ENCODE assay signal across 1 cellular context in the genomic region with DNA sequence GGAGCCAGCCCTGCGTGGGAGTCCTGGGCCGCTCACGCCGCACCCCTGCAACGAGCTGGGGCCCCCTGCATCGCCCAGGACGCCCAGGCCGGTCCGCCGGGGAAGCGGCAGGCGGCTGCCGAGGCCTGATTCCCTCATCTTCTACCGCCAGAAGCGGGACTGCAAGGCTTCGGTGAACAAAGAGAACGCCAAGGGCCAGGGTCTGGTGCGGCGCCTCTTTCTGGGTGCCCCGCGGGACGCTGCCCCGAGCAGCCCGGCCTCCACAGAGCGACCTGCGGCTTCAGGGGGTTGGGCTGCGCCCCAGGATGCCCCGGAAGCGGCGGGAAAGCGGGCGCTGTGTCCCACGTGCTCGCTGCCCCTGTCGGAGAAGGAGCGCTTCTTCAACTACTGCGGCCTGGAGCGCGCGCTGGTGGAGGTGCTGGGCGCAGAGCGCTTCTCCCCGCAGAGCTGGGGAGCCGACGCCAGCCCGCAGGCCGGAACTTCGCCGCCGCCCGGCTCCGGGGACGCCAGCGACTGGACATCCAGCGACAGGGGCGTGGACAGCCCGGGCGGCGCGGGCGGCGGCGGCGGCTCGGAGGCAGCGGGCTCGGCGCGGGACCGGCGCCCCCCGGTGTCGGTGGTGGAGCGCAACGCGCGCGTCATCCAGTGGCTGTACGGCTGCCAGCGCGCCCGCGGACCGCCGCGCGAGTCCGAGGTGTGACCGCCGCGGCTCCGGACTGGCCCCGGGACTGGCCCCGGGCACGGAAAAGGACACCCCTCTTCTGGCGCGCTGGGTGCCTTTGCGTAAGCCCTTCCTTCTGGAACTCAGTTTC.
TF ChIP-seq lines count a peak whose summit lies in the region.

No MANE protein-coding gene starts in this region.

TF ChIP-seq in K562, 482 proteins besides CTCF, POLR2A, EP300 and RAD21 (continued from another document and continues in another):
- TF ChIP-seq, protein P1, sequence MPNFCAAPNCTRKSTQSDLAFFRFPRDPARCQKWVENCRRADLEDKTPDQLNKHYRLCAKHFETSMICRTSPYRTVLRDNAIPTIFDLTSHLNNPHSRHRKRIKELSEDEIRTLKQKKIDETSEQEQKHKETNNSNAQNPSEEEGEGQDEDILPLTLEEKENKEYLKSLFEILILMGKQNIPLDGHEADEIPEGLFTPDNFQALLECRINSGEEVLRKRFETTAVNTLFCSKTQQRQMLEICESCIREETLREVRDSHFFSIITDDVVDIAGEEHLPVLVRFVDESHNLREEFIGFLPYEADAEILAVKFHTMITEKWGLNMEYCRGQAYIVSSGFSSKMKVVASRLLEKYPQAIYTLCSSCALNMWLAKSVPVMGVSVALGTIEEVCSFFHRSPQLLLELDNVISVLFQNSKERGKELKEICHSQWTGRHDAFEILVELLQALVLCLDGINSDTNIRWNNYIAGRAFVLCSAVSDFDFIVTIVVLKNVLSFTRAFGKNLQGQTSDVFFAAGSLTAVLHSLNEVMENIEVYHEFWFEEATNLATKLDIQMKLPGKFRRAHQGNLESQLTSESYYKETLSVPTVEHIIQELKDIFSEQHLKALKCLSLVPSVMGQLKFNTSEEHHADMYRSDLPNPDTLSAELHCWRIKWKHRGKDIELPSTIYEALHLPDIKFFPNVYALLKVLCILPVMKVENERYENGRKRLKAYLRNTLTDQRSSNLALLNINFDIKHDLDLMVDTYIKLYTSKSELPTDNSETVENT (CRISPR knock-in tag; IDR thresholded peaks at IDR 0.05) = 0 out of 2 replicates have a peak, but pooled peaks have one; percentile 63
- peak; percentile 94 for TF ChIP-seq POLR2G (IDR thresholded peaks at IDR 0.05; ENCODE audit: low read depth, low read length)
- no peak for TF ChIP-seq ZNF444 (CRISPR knock-in tag; IDR thresholded peaks at IDR 0.05)
- TF ChIP-seq, protein P2, sequence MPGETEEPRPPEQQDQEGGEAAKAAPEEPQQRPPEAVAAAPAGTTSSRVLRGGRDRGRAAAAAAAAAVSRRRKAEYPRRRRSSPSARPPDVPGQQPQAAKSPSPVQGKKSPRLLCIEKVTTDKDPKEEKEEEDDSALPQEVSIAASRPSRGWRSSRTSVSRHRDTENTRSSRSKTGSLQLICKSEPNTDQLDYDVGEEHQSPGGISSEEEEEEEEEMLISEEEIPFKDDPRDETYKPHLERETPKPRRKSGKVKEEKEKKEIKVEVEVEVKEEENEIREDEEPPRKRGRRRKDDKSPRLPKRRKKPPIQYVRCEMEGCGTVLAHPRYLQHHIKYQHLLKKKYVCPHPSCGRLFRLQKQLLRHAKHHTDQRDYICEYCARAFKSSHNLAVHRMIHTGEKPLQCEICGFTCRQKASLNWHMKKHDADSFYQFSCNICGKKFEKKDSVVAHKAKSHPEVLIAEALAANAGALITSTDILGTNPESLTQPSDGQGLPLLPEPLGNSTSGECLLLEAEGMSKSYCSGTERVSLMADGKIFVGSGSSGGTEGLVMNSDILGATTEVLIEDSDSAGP (CRISPR knock-in tag; IDR thresholded peaks at IDR 0.05) = no peak
- TF ChIP-seq, protein P3, sequence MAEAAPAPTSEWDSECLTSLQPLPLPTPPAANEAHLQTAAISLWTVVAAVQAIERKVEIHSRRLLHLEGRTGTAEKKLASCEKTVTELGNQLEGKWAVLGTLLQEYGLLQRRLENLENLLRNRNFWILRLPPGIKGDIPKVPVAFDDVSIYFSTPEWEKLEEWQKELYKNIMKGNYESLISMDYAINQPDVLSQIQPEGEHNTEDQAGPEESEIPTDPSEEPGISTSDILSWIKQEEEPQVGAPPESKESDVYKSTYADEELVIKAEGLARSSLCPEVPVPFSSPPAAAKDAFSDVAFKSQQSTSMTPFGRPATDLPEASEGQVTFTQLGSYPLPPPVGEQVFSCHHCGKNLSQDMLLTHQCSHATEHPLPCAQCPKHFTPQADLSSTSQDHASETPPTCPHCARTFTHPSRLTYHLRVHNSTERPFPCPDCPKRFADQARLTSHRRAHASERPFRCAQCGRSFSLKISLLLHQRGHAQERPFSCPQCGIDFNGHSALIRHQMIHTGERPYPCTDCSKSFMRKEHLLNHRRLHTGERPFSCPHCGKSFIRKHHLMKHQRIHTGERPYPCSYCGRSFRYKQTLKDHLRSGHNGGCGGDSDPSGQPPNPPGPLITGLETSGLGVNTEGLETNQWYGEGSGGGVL (CRISPR knock-in tag; IDR thresholded peaks at IDR 0.05) = no peak
- no peak for TF ChIP-seq ZNF384 (IDR thresholded peaks at IDR 0.05; ENCODE audit: low read depth, low read length)
- TF ChIP-seq POLR2AphosphoS2 (IDR thresholded peaks at IDR 0.05; ENCODE audit: low read length) = no peak
- TF ChIP-seq FOSL1 (tag; conservative IDR thresholded peaks at IDR 0.05) = peak; percentile 66
- TF ChIP-seq SNIP1 (IDR thresholded peaks at IDR 0.05; ENCODE audit: low read depth) = no peak
- TF ChIP-seq, protein P4, sequence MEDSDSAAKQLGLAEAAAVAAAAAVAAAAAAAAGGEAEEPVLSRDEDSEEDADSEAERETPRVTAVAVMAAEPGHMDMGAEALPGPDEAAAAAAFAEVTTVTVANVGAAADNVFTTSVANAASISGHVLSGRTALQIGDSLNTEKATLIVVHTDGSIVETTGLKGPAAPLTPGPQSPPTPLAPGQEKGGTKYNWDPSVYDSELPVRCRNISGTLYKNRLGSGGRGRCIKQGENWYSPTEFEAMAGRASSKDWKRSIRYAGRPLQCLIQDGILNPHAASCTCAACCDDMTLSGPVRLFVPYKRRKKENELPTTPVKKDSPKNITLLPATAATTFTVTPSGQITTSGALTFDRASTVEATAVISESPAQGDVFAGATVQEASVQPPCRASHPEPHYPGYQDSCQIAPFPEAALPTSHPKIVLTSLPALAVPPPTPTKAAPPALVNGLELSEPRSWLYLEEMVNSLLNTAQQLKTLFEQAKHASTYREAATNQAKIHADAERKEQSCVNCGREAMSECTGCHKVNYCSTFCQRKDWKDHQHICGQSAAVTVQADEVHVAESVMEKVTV (CRISPR knock-in tag; IDR thresholded peaks at IDR 0.05) = no peak
- no peak for TF ChIP-seq ARID2 (IDR thresholded peaks at IDR 0.05)
- TF ChIP-seq WHSC1 (IDR thresholded peaks at IDR 0.05; ENCODE audit: low read length) = no peak
- peak; percentile 78 for TF ChIP-seq ZBTB1 (CRISPR knock-in tag; IDR thresholded peaks at IDR 0.05; ENCODE audit: borderline replicate concordance, low read depth)
- no peak for TF ChIP-seq KLF16 (IDR thresholded peaks at IDR 0.05)
- no peak for TF ChIP-seq NFATC3 (IDR thresholded peaks at IDR 0.05)
- 0 out of 2 replicates have a peak, but pooled peaks have one; percentile 11 for TF ChIP-seq CBFA2T3 (IDR thresholded peaks at IDR 0.05)
- TF ChIP-seq, protein P5, sequence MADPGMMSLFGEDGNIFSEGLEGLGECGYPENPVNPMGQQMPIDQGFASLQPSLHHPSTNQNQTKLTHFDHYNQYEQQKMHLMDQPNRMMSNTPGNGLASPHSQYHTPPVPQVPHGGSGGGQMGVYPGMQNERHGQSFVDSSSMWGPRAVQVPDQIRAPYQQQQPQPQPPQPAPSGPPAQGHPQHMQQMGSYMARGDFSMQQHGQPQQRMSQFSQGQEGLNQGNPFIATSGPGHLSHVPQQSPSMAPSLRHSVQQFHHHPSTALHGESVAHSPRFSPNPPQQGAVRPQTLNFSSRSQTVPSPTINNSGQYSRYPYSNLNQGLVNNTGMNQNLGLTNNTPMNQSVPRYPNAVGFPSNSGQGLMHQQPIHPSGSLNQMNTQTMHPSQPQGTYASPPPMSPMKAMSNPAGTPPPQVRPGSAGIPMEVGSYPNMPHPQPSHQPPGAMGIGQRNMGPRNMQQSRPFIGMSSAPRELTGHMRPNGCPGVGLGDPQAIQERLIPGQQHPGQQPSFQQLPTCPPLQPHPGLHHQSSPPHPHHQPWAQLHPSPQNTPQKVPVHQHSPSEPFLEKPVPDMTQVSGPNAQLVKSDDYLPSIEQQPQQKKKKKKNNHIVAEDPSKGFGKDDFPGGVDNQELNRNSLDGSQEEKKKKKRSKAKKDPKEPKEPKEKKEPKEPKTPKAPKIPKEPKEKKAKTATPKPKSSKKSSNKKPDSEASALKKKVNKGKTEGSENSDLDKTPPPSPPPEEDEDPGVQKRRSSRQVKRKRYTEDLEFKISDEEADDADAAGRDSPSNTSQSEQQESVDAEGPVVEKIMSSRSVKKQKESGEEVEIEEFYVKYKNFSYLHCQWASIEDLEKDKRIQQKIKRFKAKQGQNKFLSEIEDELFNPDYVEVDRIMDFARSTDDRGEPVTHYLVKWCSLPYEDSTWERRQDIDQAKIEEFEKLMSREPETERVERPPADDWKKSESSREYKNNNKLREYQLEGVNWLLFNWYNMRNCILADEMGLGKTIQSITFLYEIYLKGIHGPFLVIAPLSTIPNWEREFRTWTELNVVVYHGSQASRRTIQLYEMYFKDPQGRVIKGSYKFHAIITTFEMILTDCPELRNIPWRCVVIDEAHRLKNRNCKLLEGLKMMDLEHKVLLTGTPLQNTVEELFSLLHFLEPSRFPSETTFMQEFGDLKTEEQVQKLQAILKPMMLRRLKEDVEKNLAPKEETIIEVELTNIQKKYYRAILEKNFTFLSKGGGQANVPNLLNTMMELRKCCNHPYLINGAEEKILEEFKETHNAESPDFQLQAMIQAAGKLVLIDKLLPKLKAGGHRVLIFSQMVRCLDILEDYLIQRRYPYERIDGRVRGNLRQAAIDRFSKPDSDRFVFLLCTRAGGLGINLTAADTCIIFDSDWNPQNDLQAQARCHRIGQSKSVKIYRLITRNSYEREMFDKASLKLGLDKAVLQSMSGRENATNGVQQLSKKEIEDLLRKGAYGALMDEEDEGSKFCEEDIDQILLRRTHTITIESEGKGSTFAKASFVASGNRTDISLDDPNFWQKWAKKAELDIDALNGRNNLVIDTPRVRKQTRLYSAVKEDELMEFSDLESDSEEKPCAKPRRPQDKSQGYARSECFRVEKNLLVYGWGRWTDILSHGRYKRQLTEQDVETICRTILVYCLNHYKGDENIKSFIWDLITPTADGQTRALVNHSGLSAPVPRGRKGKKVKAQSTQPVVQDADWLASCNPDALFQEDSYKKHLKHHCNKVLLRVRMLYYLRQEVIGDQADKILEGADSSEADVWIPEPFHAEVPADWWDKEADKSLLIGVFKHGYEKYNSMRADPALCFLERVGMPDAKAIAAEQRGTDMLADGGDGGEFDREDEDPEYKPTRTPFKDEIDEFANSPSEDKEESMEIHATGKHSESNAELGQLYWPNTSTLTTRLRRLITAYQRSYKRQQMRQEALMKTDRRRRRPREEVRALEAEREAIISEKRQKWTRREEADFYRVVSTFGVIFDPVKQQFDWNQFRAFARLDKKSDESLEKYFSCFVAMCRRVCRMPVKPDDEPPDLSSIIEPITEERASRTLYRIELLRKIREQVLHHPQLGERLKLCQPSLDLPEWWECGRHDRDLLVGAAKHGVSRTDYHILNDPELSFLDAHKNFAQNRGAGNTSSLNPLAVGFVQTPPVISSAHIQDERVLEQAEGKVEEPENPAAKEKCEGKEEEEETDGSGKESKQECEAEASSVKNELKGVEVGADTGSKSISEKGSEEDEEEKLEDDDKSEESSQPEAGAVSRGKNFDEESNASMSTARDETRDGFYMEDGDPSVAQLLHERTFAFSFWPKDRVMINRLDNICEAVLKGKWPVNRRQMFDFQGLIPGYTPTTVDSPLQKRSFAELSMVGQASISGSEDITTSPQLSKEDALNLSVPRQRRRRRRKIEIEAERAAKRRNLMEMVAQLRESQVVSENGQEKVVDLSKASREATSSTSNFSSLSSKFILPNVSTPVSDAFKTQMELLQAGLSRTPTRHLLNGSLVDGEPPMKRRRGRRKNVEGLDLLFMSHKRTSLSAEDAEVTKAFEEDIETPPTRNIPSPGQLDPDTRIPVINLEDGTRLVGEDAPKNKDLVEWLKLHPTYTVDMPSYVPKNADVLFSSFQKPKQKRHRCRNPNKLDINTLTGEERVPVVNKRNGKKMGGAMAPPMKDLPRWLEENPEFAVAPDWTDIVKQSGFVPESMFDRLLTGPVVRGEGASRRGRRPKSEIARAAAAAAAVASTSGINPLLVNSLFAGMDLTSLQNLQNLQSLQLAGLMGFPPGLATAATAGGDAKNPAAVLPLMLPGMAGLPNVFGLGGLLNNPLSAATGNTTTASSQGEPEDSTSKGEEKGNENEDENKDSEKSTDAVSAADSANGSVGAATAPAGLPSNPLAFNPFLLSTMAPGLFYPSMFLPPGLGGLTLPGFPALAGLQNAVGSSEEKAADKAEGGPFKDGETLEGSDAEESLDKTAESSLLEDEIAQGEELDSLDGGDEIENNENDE (IDR thresholded peaks at IDR 0.05; ENCODE audit: low read depth, low read length) = no peak
- TF ChIP-seq ZNF79 (CRISPR knock-in tag; IDR thresholded peaks at IDR 0.05; ENCODE audit: low read depth) = 0 out of 2 replicates have a peak, but pooled peaks have one; percentile 51
- TF ChIP-seq SIN3A (IDR thresholded peaks at IDR 0.05; ENCODE audit: borderline replicate concordance in 2 of 2, control insufficient read depth in 1 of 2, low read depth in 2 of 2, low read length in 2 of 2) = no peak; a peak in 1 of 4 replicates
- TF ChIP-seq, protein P6, sequence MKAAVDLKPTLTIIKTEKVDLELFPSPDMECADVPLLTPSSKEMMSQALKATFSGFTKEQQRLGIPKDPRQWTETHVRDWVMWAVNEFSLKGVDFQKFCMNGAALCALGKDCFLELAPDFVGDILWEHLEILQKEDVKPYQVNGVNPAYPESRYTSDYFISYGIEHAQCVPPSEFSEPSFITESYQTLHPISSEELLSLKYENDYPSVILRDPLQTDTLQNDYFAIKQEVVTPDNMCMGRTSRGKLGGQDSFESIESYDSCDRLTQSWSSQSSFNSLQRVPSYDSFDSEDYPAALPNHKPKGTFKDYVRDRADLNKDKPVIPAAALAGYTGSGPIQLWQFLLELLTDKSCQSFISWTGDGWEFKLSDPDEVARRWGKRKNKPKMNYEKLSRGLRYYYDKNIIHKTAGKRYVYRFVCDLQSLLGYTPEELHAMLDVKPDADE (conservative IDR thresholded peaks at IDR 0.05; ENCODE audit: control insufficient read depth, low read depth, low read length) = no peak; the same call in 1 of the 2 replicates
- TF ChIP-seq, protein P7, sequence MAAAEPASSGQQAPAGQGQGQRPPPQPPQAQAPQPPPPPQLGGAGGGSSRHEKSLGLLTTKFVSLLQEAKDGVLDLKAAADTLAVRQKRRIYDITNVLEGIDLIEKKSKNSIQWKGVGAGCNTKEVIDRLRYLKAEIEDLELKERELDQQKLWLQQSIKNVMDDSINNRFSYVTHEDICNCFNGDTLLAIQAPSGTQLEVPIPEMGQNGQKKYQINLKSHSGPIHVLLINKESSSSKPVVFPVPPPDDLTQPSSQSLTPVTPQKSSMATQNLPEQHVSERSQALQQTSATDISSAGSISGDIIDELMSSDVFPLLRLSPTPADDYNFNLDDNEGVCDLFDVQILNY (CRISPR knock-in tag; IDR thresholded peaks at IDR 0.05) = peak; percentile 91; the same call in 1 of the 2 replicates
- peak in 1 of 2 experiments; percentile 3; a peak in 1 of 4 replicates for TF ChIP-seq RCOR1 (IDR thresholded peaks at IDR 0.05; ENCODE audit: borderline replicate concordance in 1 of 2, low read depth in 2 of 2, low read length in 2 of 2)
- TF ChIP-seq XRCC4 (IDR thresholded peaks at IDR 0.05; ENCODE audit: extremely low read depth, insufficient read depth, insufficient read length) = no peak
- no peak for TF ChIP-seq ADNP (tag; IDR thresholded peaks at IDR 0.05)
- TF ChIP-seq IRF2 (CRISPR knock-in tag; IDR thresholded peaks at IDR 0.05) = no peak
- TF ChIP-seq, protein P8, sequence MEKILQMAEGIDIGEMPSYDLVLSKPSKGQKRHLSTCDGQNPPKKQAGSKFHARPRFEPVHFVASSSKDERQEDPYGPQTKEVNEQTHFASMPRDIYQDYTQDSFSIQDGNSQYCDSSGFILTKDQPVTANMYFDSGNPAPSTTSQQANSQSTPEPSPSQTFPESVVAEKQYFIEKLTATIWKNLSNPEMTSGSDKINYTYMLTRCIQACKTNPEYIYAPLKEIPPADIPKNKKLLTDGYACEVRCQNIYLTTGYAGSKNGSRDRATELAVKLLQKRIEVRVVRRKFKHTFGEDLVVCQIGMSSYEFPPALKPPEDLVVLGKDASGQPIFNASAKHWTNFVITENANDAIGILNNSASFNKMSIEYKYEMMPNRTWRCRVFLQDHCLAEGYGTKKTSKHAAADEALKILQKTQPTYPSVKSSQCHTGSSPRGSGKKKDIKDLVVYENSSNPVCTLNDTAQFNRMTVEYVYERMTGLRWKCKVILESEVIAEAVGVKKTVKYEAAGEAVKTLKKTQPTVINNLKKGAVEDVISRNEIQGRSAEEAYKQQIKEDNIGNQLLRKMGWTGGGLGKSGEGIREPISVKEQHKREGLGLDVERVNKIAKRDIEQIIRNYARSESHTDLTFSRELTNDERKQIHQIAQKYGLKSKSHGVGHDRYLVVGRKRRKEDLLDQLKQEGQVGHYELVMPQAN (IDR thresholded peaks at IDR 0.05; ENCODE audit: borderline replicate concordance) = peak; percentile 46; the same call in 1 of the 2 replicates
